In genomic region chr13:113001251-113002140, GRCh38 we compare ENCODE assay signal across 1 cellular context.
TF ChIP-seq lines count a peak whose summit lies in the region.

No MANE protein-coding gene starts in this region.

TF ChIP-seq in HEK293, 187 proteins besides CTCF, POLR2A, EP300 and RAD21 (continued from another document and continues in another):
- TF ChIP-seq PRDM4 (tag by site-specific recombination; IDR thresholded peaks at IDR 0.05) (no peak), ZNF449 (tag by site-specific recombination; IDR thresholded peaks at IDR 0.05) (no peak), ZFP37 (tag by site-specific recombination; IDR thresholded peaks at IDR 0.05) (peak; percentile 83), ZNF776 (tag by site-specific recombination; IDR thresholded peaks at IDR 0.05; ENCODE audit: borderline replicate concordance) (no peak), ZNF221 (tag by site-specific recombination; IDR thresholded peaks at IDR 0.05; ENCODE audit: borderline replicate concordance) (no peak), ZNF16 (tag by site-specific recombination; IDR thresholded peaks at IDR 0.05; ENCODE audit: low read depth) (no peak), ZNF302 (tag by site-specific recombination; IDR thresholded peaks at IDR 0.05; ENCODE audit: low read depth) (no peak), ZFP69B (tag by site-specific recombination; IDR thresholded peaks at IDR 0.05) (peak; percentile 57), ZNF707 (tag by site-specific recombination; IDR thresholded peaks at IDR 0.05) (no peak), ZNF155 (tag by site-specific recombination; IDR thresholded peaks at IDR 0.05) (no peak), ZNF354C (tag by site-specific recombination; IDR thresholded peaks at IDR 0.05; ENCODE audit: borderline replicate concordance, low read depth) (no peak), GLI4 (tag by site-specific recombination; IDR thresholded peaks at IDR 0.05) (0 out of 2 replicates have a peak, but pooled peaks have one; percentile 61), ZFP3 (tag by site-specific recombination; IDR thresholded peaks at IDR 0.05; ENCODE audit: low read depth) (no peak), ZBTB1 (tag by site-specific recombination; IDR thresholded peaks at IDR 0.05) (no peak), ZNF837 (tag by site-specific recombination; IDR thresholded peaks at IDR 0.05) (no peak), GLIS2 (tag by site-specific recombination; IDR thresholded peaks at IDR 0.05) (peak; percentile 56), ZNF37A (tag by site-specific recombination; IDR thresholded peaks at IDR 0.05) (no peak), ZNF76 (tag by site-specific recombination; IDR thresholded peaks at IDR 0.05; ENCODE audit: borderline replicate concordance, low read depth) (no peak), ZNF157 (tag by site-specific recombination; IDR thresholded peaks at IDR 0.05) (no peak), TRIM28 (IDR thresholded peaks at IDR 0.05; ENCODE audit: borderline replicate concordance, low read length) (no peak), ZNF239 (tag by site-specific recombination; IDR thresholded peaks at IDR 0.05) (no peak), ZBTB7A (tag by site-specific recombination; IDR thresholded peaks at IDR 0.05; ENCODE audit: low read depth) (no peak), ZNF600 (tag by site-specific recombination; IDR thresholded peaks at IDR 0.05) (peak; percentile 90), ZNF544 (tag by site-specific recombination; IDR thresholded peaks at IDR 0.05) (no peak), GLIS1 (tag by site-specific recombination; IDR thresholded peaks at IDR 0.05) (no peak; the same call in 1 of the 2 replicates), ZNF658 (tag by site-specific recombination; IDR thresholded peaks at IDR 0.05) (no peak), GFI1B (tag by site-specific recombination; IDR thresholded peaks at IDR 0.05) (no peak), ZNF555 (tag by site-specific recombination; conservative IDR thresholded peaks at IDR 0.05) (no peak), ZNF660 (tag by site-specific recombination; IDR thresholded peaks at IDR 0.05) (peak; percentile 97), ZNF133 (tag by site-specific recombination; IDR thresholded peaks at IDR 0.05) (no peak), ZNF529 (tag by site-specific recombination; IDR thresholded peaks at IDR 0.05; ENCODE audit: insufficient replicate concordance) (no peak), ZNF560 (tag by site-specific recombination; IDR thresholded peaks at IDR 0.05; ENCODE audit: borderline replicate concordance) (no peak), ZNF521 (tag by site-specific recombination; IDR thresholded peaks at IDR 0.05) (no peak), KLF8 (tag by site-specific recombination; IDR thresholded peaks at IDR 0.05) (no peak), RBAK (tag by site-specific recombination; IDR thresholded peaks at IDR 0.05) (no peak), ZNF391 (tag by site-specific recombination; IDR thresholded peaks at IDR 0.05; ENCODE audit: borderline replicate concordance, low read depth) (no peak), HOXA7 (CRISPR knock-in tag; IDR thresholded peaks at IDR 0.05; ENCODE audit: borderline replicate concordance) (no peak), HIC1 (tag by site-specific recombination; IDR thresholded peaks at IDR 0.05) (0 out of 2 replicates have a peak, but pooled peaks have one; percentile 10), BCL11B (tag by site-specific recombination; IDR thresholded peaks at IDR 0.05; ENCODE audit: low read depth) (no peak), ZNF175 (tag by site-specific recombination; IDR thresholded peaks at IDR 0.05) (no peak), ZNF701 (tag by site-specific recombination; IDR thresholded peaks at IDR 0.05) (no peak), ZNF621 (tag by site-specific recombination; IDR thresholded peaks at IDR 0.05) (no peak), ZNF366 (tag by site-specific recombination; conservative IDR thresholded peaks at IDR 0.05) (no peak), OSR2 (tag by site-specific recombination; IDR thresholded peaks at IDR 0.05) (peak; percentile 29; the same call in 1 of the 2 replicates), ZSCAN16 (tag by site-specific recombination; IDR thresholded peaks at IDR 0.05) (no peak), ZNF324 (tag by site-specific recombination; IDR thresholded peaks at IDR 0.05) (peak; percentile 47; the same call in 1 of the 2 replicates)
- TF ChIP-seq, protein P1, sequence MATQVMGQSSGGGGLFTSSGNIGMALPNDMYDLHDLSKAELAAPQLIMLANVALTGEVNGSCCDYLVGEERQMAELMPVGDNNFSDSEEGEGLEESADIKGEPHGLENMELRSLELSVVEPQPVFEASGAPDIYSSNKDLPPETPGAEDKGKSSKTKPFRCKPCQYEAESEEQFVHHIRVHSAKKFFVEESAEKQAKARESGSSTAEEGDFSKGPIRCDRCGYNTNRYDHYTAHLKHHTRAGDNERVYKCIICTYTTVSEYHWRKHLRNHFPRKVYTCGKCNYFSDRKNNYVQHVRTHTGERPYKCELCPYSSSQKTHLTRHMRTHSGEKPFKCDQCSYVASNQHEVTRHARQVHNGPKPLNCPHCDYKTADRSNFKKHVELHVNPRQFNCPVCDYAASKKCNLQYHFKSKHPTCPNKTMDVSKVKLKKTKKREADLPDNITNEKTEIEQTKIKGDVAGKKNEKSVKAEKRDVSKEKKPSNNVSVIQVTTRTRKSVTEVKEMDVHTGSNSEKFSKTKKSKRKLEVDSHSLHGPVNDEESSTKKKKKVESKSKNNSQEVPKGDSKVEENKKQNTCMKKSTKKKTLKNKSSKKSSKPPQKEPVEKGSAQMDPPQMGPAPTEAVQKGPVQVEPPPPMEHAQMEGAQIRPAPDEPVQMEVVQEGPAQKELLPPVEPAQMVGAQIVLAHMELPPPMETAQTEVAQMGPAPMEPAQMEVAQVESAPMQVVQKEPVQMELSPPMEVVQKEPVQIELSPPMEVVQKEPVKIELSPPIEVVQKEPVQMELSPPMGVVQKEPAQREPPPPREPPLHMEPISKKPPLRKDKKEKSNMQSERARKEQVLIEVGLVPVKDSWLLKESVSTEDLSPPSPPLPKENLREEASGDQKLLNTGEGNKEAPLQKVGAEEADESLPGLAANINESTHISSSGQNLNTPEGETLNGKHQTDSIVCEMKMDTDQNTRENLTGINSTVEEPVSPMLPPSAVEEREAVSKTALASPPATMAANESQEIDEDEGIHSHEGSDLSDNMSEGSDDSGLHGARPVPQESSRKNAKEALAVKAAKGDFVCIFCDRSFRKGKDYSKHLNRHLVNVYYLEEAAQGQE (tag by site-specific recombination; IDR thresholded peaks at IDR 0.05): no peak
- TF ChIP-seq, protein P2, sequence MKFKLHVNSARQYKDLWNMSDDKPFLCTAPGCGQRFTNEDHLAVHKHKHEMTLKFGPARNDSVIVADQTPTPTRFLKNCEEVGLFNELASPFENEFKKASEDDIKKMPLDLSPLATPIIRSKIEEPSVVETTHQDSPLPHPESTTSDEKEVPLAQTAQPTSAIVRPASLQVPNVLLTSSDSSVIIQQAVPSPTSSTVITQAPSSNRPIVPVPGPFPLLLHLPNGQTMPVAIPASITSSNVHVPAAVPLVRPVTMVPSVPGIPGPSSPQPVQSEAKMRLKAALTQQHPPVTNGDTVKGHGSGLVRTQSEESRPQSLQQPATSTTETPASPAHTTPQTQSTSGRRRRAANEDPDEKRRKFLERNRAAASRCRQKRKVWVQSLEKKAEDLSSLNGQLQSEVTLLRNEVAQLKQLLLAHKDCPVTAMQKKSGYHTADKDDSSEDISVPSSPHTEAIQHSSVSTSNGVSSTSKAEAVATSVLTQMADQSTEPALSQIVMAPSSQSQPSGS (tag by site-specific recombination; IDR thresholded peaks at IDR 0.05; ENCODE audit: low read depth): no peak
- TF ChIP-seq, protein P3, sequence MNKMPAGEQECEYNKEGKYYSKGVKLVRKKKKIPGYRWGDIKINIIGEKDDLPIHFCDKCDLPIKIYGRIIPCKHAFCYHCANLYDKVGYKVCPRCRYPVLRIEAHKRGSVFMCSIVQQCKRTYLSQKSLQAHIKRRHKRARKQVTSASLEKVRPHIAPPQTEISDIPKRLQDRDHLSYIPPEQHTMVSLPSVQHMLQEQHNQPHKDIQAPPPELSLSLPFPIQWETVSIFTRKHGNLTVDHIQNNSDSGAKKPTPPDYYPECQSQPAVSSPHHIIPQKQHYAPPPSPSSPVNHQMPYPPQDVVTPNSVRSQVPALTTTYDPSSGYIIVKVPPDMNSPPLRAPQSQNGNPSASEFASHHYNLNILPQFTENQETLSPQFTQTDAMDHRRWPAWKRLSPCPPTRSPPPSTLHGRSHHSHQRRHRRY (tag by site-specific recombination; IDR thresholded peaks at IDR 0.05): no peak
- TF ChIP-seq, protein P4, sequence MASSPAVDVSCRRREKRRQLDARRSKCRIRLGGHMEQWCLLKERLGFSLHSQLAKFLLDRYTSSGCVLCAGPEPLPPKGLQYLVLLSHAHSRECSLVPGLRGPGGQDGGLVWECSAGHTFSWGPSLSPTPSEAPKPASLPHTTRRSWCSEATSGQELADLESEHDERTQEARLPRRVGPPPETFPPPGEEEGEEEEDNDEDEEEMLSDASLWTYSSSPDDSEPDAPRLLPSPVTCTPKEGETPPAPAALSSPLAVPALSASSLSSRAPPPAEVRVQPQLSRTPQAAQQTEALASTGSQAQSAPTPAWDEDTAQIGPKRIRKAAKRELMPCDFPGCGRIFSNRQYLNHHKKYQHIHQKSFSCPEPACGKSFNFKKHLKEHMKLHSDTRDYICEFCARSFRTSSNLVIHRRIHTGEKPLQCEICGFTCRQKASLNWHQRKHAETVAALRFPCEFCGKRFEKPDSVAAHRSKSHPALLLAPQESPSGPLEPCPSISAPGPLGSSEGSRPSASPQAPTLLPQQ (tag by site-specific recombination; IDR thresholded peaks at IDR 0.05): no peak
- TF ChIP-seq, protein P5, sequence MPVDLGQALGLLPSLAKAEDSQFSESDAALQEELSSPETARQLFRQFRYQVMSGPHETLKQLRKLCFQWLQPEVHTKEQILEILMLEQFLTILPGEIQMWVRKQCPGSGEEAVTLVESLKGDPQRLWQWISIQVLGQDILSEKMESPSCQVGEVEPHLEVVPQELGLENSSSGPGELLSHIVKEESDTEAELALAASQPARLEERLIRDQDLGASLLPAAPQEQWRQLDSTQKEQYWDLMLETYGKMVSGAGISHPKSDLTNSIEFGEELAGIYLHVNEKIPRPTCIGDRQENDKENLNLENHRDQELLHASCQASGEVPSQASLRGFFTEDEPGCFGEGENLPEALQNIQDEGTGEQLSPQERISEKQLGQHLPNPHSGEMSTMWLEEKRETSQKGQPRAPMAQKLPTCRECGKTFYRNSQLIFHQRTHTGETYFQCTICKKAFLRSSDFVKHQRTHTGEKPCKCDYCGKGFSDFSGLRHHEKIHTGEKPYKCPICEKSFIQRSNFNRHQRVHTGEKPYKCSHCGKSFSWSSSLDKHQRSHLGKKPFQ (tag by site-specific recombination; IDR thresholded peaks at IDR 0.05): no peak
- TF ChIP-seq, protein P6, sequence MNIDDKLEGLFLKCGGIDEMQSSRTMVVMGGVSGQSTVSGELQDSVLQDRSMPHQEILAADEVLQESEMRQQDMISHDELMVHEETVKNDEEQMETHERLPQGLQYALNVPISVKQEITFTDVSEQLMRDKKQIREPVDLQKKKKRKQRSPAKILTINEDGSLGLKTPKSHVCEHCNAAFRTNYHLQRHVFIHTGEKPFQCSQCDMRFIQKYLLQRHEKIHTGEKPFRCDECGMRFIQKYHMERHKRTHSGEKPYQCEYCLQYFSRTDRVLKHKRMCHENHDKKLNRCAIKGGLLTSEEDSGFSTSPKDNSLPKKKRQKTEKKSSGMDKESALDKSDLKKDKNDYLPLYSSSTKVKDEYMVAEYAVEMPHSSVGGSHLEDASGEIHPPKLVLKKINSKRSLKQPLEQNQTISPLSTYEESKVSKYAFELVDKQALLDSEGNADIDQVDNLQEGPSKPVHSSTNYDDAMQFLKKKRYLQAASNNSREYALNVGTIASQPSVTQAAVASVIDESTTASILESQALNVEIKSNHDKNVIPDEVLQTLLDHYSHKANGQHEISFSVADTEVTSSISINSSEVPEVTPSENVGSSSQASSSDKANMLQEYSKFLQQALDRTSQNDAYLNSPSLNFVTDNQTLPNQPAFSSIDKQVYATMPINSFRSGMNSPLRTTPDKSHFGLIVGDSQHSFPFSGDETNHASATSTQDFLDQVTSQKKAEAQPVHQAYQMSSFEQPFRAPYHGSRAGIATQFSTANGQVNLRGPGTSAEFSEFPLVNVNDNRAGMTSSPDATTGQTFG (tag by site-specific recombination; IDR thresholded peaks at IDR 0.05; ENCODE audit: borderline replicate concordance): no peak
